In the genomic region with DNA sequence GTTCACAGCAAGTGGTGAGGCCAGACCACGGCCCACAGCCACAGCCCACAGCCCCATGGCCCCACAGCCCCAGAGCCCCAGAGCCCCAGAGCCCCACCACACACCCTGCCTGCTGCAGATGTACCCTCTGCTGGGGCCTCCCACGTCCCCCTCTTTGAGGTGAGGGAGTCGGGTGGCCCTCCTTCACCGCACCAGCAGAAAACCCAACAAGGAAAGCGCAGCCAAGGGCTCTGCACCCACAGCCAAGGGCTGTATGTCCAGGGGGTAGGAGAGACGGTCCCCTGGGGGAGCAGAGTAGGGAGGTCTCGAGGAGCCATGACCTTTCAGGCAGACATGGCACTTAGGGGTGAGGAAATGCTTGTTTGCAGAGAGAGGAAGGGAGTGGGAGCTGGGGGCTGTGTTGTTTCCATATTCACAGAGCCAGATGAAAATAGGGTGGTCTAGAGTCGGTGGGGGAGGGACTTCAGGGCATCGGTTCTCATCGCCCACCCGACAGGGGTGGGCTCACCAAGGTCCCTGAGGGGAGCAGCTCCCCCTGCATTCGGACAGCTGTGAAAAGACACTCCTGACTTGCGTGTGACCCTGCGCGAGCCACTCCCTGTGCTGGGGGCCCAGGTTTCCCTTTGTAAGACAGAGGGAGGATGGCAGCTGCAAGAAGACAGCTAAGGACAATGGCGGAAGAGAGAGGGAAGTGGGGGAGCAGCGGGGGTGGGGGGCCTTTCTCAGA, we compare ENCODE assay signal across 14 cellular contexts.
"Had no signal": no experiment of that assay in that cellular context is flagged by ENCODE, and none has a peak within 500 bp of the region (broad histone marks: within the 10 kb centered on the region; RNA-seq: fewer than 3 reads in every experiment).

No MANE protein-coding gene starts in this region.

- H3K9me3 ChIP-seq: ascending aorta, psoas muscle, upper lobe of right lung had no signal

- ATAC-seq: activated naive CD8-positive, alpha-beta T cell treated with anti-CD3 and anti-CD28 coated beads, Interleukin-2, amount 50 U/mL, for 24 hours; psoas muscle; upper lobe of right lung had no signal

- H3K27ac ChIP-seq: ascending aorta, psoas muscle, upper lobe of right lung, VCaP had no signal

- H3K27me3 ChIP-seq: ascending aorta, upper lobe of right lung had no signal

- H3K4me3 Mint-ChIP-seq: activated CD4-positive, alpha-beta memory T cell treated with anti-CD3 and anti-CD28 coated beads for 36 hours; activated naive CD8-positive, alpha-beta T cell treated with anti-CD3 and anti-CD28 coated beads, Interleukin-2, amount 50 U/mL, for 24 hours had no signal

- DNase-seq: activated CD4-positive, alpha-beta memory T cell treated with anti-CD3 and anti-CD28 coated beads for 36 hours; activated naive CD4-positive, alpha-beta T cell treated with Interleukin-2 at 50 U/mL for 16 hours; activated naive CD8-positive, alpha-beta T cell treated with anti-CD3 and anti-CD28 coated beads, Interleukin-2, amount 50 U/mL, for 24 hours; foreskin melanocyte; left ventricle myocardium superior; mesenchymal stem cell; nucleus accumbens; stimulated activated CD4-positive, alpha-beta T cell treated with anti-CD3 and anti-CD28 coated beads, Interleukin-12 subunit alpha, Interleukin-12 subunit beta, amount 100 ng/mL, for 4 hours; stimulated activated naive CD4-positive, alpha-beta T cell treated with Interleukin-2 at 50 U/mL for 16 hours; T-helper 1 cell had no signal

- H3K36me3 Mint-ChIP-seq: activated CD4-positive, alpha-beta memory T cell treated with anti-CD3 and anti-CD28 coated beads for 36 hours had no signal

- H3K4me1 ChIP-seq: ascending aorta, psoas muscle, upper lobe of right lung had no signal

- H3K4me1 Mint-ChIP-seq: activated naive CD8-positive, alpha-beta T cell treated with anti-CD3 and anti-CD28 coated beads, Interleukin-2, amount 50 U/mL, for 24 hours had no signal

- H3K27ac Mint-ChIP-seq: activated CD4-positive, alpha-beta memory T cell treated with anti-CD3 and anti-CD28 coated beads for 36 hours; activated naive CD8-positive, alpha-beta T cell treated with anti-CD3 and anti-CD28 coated beads, Interleukin-2, amount 50 U/mL, for 24 hours had no signal

- H3K36me3 ChIP-seq: ascending aorta, upper lobe of right lung had no signal

- H3K9me3 Mint-ChIP-seq: activated CD4-positive, alpha-beta memory T cell treated with anti-CD3 and anti-CD28 coated beads for 36 hours; activated naive CD8-positive, alpha-beta T cell treated with anti-CD3 and anti-CD28 coated beads, Interleukin-2, amount 50 U/mL, for 24 hours had no signal

- H3K4me3 ChIP-seq: ascending aorta, psoas muscle, upper lobe of right lung had no signal
